Comparison of ENCODE assay signal across 8 cellular contexts in genomic region chr4:1346781-1347409, GRCh38. TPM values are rescaled to one million over a fixed set of nuclear protein-coding genes. Genes with fewer than 3 reads are reported as not detected.
DNase-seq lines count a peak whose midpoint lies in the region; ATAC-seq, FAIRE-seq and TF ChIP-seq lines count a peak whose summit lies in the region.

UVSSA (plus strand) TSS chr4:1347208; CDS start chr4:1348092, 884 bp downstream.

- H3K27me3 ChIP-seq in pancreas = no peaks in the 10 kb centered on the region
- no peaks in the 10 kb centered on the region for H3K27me3 ChIP-seq in tibial artery

- FAIRE-seq in pancreas (lab: Jason Lieb, UNC) = peak; percentile 89

- H3K9me3 ChIP-seq in pancreas = no peaks in the 10 kb centered on the region
- no peaks in the 10 kb centered on the region for H3K9me3 ChIP-seq in tibial artery

- peak within 1 kb of the TSS; percentile 94 for H3K4me3 ChIP-seq in GM12864 (ENCODE audit: low read depth, low read length)
- H3K4me3 ChIP-seq in pancreas = peak within 1 kb of the TSS; percentile 82 to 97 (median 84)
- peak within 1 kb of the TSS; percentile 73 to 100 for H3K4me3 ChIP-seq in tibial artery

- DNase-seq in GM12864 (ENCODE audit: low read depth) = peak; percentile 98
- DNase-seq in NCI-H1417 (lab: John Stamatoyannopoulos, UW) = peak; percentile 99 to 100 (median 99)
- peak; percentile 95 to 98 for DNase-seq in SW 1271 (lab: John Stamatoyannopoulos, UW)
- peak; percentile 100 for DNase-seq in activated naive CD8-positive, alpha-beta T cell treated with anti-CD3 and anti-CD28 coated beads, Interleukin-2, amount 50 U/mL, for 16 hours (ENCODE audit: low read depth, low spot score)
- DNase-seq in Right ventricle myocardium superior = peak; percentile 100
- DNase-seq in pancreas = peak; percentile 99 to 100 (median 100)
- DNase-seq in tibial artery = peak; percentile 100

- TF ChIP-seq CTCF in GM12864 (IDR thresholded peaks at IDR 0.05; ENCODE audit: low read depth, low read length, missing control alignments) (no peak), pancreas (IDR thresholded peaks at IDR 0.05) (no peak), tibial artery (IDR thresholded peaks at IDR 0.05) (no peak)

- H3K36me3 ChIP-seq in pancreas = peaks cover 0 to 1% (median 0%) of the 10 kb centered on the region in 3 donors
- H3K36me3 ChIP-seq in tibial artery = peaks cover 0 to 11% (median 8%) of the 10 kb centered on the region in 3 donors

- H3K27ac ChIP-seq in pancreas (peak within 1 kb of the TSS; percentile 95 to 98 (median 96)), tibial artery (peak within 1 kb of the TSS; percentile 92 to 98)

- H3K4me1 ChIP-seq in pancreas = peaks cover 7 to 13% (median 8%) of the 10 kb centered on the region in 3 donors
- peaks cover 0 to 32% (median 22%) of the 10 kb centered on the region in 4 donors for H3K4me1 ChIP-seq in tibial artery

- WGBS in pancreas, 2 donors = 1 to 2% methylated on average over 46 to 76 of the region's 76 CpGs

- intact Hi-C loops in Right ventricle myocardium superior (cut with DNase I) (loop anchor here (5.0 to 10.0 kb wide), 4 partner anchors 100 to 368 kb away; partner anchors contain the start of genes CTBP1 and SLBP), pancreas (cut with DNase I) (loop anchor here in 1 of 3 donors (10.0 kb wide), 1 partner anchor 212 kb away; no protein-coding TSS in a partner anchor), tibial artery (cut with DNase I; ENCODE audit: low total_unique reads) (loop anchor here (1.0 to 10.0 kb wide), 3 partner anchors 58 to 182 kb away; partner anchors contain the start of genes CTBP1 and MAEA)

- peak; percentile 93 for ATAC-seq in HG02759 (IDR thresholded peaks at IDR 0.05; ENCODE audit: unreplicated experiment)
- ATAC-seq in Right ventricle myocardium superior (ENCODE audit: poor library complexity) = peak; percentile 97
- peak; percentile 87 to 96 (median 90) for ATAC-seq in pancreas

RNA-seq across cellular contexts. Expression of gene UVSSA, which starts in this region (rescaled TPM):
- 6.7 TPM for total RNA-seq in Right ventricle myocardium superior
- total RNA-seq in pancreas = 10 to 100 TPM in 5 of 6 donors, 1 to 10 TPM in 1; 9.2 to 24.7 (median 12.4) TPM
- 10 to 100 TPM; 19.5 to 30.9 TPM for polyA plus RNA-seq in pancreas

Comparison
In these comparisons a context has a peak if more than half of its experiments do, and no peak if none do; other contexts are left out.
1. Peak in every context shown above with its lines: DNase-seq, ATAC-seq, H3K4me3 ChIP-seq and H3K27ac ChIP-seq.